In the genomic region with DNA sequence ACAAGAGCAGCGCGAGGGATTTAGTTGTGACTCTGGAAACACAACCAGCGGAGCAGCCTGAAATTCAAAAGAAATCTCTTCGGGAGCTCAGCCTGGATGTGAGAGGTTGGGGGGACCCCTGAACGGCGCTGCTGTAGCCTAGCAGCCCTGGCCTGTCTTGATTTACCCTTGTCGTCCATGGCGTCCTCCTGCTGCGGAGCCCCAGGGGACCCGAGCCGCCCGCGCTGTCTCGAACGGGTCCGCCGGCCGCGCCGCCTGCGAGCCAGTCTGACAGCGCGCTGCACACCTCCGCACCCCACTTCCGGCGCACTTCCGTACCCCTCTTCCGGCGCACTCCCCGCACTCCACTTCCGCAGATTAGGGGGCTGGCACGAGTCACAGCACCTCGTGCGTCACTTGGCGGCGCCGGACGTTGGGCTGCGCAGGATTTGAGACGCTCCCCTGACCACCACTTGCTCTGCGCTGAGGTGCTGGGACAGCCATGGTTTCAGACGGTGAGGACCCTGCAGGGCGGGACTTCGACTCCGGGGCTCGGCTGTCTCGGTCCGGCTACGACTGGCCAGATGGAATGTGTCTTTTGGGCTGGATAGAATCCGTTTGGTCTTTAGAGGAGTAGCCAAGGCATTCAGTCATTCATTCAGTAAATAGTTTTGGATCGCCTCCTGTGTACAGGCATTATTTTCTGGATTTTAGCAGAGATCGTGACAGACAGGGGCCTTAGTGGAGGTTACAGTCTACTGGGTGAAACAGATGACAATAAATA, we compare ENCODE assay signal across 8 cellular contexts. TPM values are rescaled to one million over a fixed set of nuclear protein-coding genes. Genes with fewer than 3 reads are reported as not detected.
DNase-seq lines count a peak whose midpoint lies in the region; ATAC-seq and TF ChIP-seq lines count a peak whose summit lies in the region.

A gene (minus strand): TSS at position 308 of the 763 bp plus-strand sequence. CDS start 129 bp downstream, at position 179.
A gene (plus strand): TSS at position 451 of the 763 bp plus-strand sequence. CDS start 31 bp downstream, at position 482.

- H3K27me3 ChIP-seq in mucosa of stomach (ENCODE audit: control insufficient read depth, insufficient read depth, low read length) = no peaks in the 10 kb centered on the region

- DNase-seq in DMS153 treated with DMSO at 0.1 percent for 48 hours (lab: John Stamatoyannopoulos, UW; ENCODE audit: unreplicated experiment) = peak; percentile 93
- DNase-seq in KBM-7 = peak; percentile 98
- peak; percentile 98 for DNase-seq in activated T-cell treated with anti-CD3 and anti-CD28 coated beads, Interleukin-2, amount 50 U/mL, for 24 hours
- DNase-seq in erythroblast (lab: John Stamatoyannopoulos, UW) = peak; percentile 98 to 99
- DNase-seq in stimulated activated CD8-positive, alpha-beta memory T cell treated with anti-CD3 and anti-CD28 coated beads, Interleukin-7, amount 100 ng/mL, for 1 hour (ENCODE audit: low read depth in 2 of 2) = peak; percentile 93 to 96

- in situ Hi-C loops in KBM-7 (cut with MboI; ENCODE audit: low pct_unique_long_range_greater_than_20kb, low sequenced_read_pairs) = no loop called here

- H3K27ac Mint-ChIP-seq in activated T-cell treated with anti-CD3 and anti-CD28 coated beads, Interleukin-2, amount 50 U/mL, for 24 hours = peak within 1 kb of the TSS; percentile 98

- peak within 1 kb of the TSS; percentile 56 for H3K4me3 ChIP-seq in mucosa of stomach (ENCODE audit: low read length)

- H3K9me3 ChIP-seq in mucosa of stomach (ENCODE audit: control insufficient read depth, low read length) = no peaks in the 10 kb centered on the region

- no peaks in the 10 kb centered on the region for H3K36me3 ChIP-seq in mucosa of stomach (ENCODE audit: control insufficient read depth, insufficient read depth, low read length)

- peak within 1 kb of the TSS; percentile 82 for H3K9ac ChIP-seq in mucosa of stomach (ENCODE audit: low read length)

- TF ChIP-seq POLR2A in erythroblast (IDR thresholded peaks at IDR 0.05; ENCODE audit: low read length) = peak; percentile 97

- H3K4me1 Mint-ChIP-seq in activated T-cell treated with anti-CD3 and anti-CD28 coated beads, Interleukin-2, amount 50 U/mL, for 24 hours (ENCODE audit: low read depth) = peaks cover 41% of the 10 kb centered on the region

- H3K27me3 Mint-ChIP-seq in activated T-cell treated with anti-CD3 and anti-CD28 coated beads, Interleukin-2, amount 50 U/mL, for 24 hours = no peaks in the 10 kb centered on the region

- peaks cover 73% of the 10 kb centered on the region for H3K36me3 Mint-ChIP-seq in activated T-cell treated with anti-CD3 and anti-CD28 coated beads, Interleukin-2, amount 50 U/mL, for 24 hours (ENCODE audit: low read depth)

- no peaks in the 10 kb centered on the region for H3K9me3 Mint-ChIP-seq in activated T-cell treated with anti-CD3 and anti-CD28 coated beads, Interleukin-2, amount 50 U/mL, for 24 hours

- peaks cover 8% of the 10 kb centered on the region for H3K4me1 ChIP-seq in mucosa of stomach (ENCODE audit: control insufficient read depth, insufficient read depth, low read length)

- ATAC-seq in GM21717 (IDR thresholded peaks at IDR 0.05; ENCODE audit: unreplicated experiment) = peak; percentile 90

- peak within 1 kb of the TSS; percentile 99 for H3K4me3 Mint-ChIP-seq in activated T-cell treated with anti-CD3 and anti-CD28 coated beads, Interleukin-2, amount 50 U/mL, for 24 hours

TF ChIP-seq in PFSK-1, 5 proteins besides CTCF, POLR2A, EP300 and RAD21:
- peak; percentile 70; the same call in 1 of the 2 replicates for TF ChIP-seq SIN3A (IDR thresholded peaks at IDR 0.05; ENCODE audit: borderline replicate concordance, insufficient read depth, low read length)
- peak; percentile 97 for TF ChIP-seq FOXP2 (optimal IDR thresholded peaks at IDR 0.05; ENCODE audit: borderline replicate concordance, extremely low read depth, extremely low read length, insufficient read depth)
- peak; percentile 97 for TF ChIP-seq TAF1 (IDR thresholded peaks at IDR 0.05; ENCODE audit: borderline replicate concordance, insufficient read depth, low read length)
- TF ChIP-seq, protein P1, sequence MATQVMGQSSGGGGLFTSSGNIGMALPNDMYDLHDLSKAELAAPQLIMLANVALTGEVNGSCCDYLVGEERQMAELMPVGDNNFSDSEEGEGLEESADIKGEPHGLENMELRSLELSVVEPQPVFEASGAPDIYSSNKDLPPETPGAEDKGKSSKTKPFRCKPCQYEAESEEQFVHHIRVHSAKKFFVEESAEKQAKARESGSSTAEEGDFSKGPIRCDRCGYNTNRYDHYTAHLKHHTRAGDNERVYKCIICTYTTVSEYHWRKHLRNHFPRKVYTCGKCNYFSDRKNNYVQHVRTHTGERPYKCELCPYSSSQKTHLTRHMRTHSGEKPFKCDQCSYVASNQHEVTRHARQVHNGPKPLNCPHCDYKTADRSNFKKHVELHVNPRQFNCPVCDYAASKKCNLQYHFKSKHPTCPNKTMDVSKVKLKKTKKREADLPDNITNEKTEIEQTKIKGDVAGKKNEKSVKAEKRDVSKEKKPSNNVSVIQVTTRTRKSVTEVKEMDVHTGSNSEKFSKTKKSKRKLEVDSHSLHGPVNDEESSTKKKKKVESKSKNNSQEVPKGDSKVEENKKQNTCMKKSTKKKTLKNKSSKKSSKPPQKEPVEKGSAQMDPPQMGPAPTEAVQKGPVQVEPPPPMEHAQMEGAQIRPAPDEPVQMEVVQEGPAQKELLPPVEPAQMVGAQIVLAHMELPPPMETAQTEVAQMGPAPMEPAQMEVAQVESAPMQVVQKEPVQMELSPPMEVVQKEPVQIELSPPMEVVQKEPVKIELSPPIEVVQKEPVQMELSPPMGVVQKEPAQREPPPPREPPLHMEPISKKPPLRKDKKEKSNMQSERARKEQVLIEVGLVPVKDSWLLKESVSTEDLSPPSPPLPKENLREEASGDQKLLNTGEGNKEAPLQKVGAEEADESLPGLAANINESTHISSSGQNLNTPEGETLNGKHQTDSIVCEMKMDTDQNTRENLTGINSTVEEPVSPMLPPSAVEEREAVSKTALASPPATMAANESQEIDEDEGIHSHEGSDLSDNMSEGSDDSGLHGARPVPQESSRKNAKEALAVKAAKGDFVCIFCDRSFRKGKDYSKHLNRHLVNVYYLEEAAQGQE (IDR thresholded peaks at IDR 0.05; ENCODE audit: insufficient read depth in 1 of 2, low read depth in 2 of 2, low read length in 2 of 2) = peak; percentile 58 to 61; a peak in 2 of 4 replicates
- peak; percentile 100 for TF ChIP-seq POLR2AphosphoS5 (IDR thresholded peaks at IDR 0.05; ENCODE audit: low read depth, low read length)

RNA-seq across cellular contexts. Expression of the first gene that starts in this region (rescaled TPM):
- polyA plus RNA-seq in PFSK-1 (2012; ENCODE audit: insufficient read length, low read depth) = 57.5 TPM

RNA-seq across cellular contexts. Expression of the second gene that starts in this region (rescaled TPM):
- 22.6 TPM for polyA plus RNA-seq in PFSK-1 (2012; ENCODE audit: insufficient read length, low read depth)

Comparison
In these comparisons a context has a peak if more than half of its experiments do, and no peak if none do; other contexts are left out.
1. Peak in every context shown above with its lines: DNase-seq, ATAC-seq and H3K4me3 ChIP-seq.